Comparison of ENCODE assay signal across 20 cellular contexts in the genomic region with DNA sequence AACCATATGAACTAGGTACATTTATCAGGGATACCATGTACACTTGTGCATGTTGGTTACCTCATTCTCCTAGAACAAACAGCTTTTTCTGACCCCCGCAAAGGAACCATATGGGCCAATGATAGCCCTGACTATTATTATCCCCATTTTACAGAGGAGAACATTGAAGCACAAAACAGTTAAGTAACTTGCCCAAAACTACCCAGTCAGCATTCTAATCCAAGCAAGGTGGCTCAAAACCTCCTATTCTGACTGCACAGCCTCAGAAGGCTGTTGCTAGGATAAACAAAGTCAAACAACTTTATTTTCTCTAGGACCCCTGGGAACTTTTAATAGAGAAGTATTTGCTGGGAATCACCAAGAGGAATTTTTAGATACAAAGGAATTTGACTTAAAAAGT. TPM values are rescaled to one million over a fixed set of nuclear protein-coding genes. Genes with fewer than 3 reads are reported as not detected.
DNase-seq lines count a peak whose midpoint lies in the region; ATAC-seq, FAIRE-seq and TF ChIP-seq lines count a peak whose summit lies in the region.
"Had no signal": no experiment of that assay in that cellular context is flagged by ENCODE, and none has a peak within 500 bp of the region (broad histone marks: within the 10 kb centered on the region; RNA-seq: fewer than 3 reads in every experiment).

No MANE protein-coding gene starts in this region.

- no peak overlapping the region for H3K4me3 Mint-ChIP-seq in chondrocyte (ENCODE audit: unreplicated experiment)
- no peak overlapping the region for H3K4me3 Mint-ChIP-seq in stimulated activated effector memory CD8-positive, alpha-beta T cell treated with anti-CD3 and anti-CD28 coated beads, Interleukin-12 subunit alpha, Interleukin-12 subunit beta, amount 100 ng/mL, for 72 hours
- H3K4me3 Mint-ChIP-seq: CD14-positive monocyte; CD4-positive, alpha-beta memory T cell; GM23338; HFFc6 had no signal

- H3K4me3 ChIP-seq in HepG2 (replicated peaks in 1 of 3; ENCODE audit: insufficient read depth in 1 of 3, low read depth in 2 of 3, low read length in 3 of 3) (no peak overlapping the region), right lobe of liver (no peak overlapping the region), fibroblast of pulmonary artery (replicated peaks; ENCODE audit: low read depth, low read length) (no peak overlapping the region)
- H3K4me3 ChIP-seq: BLaER1, GM23338 had no signal

- intact Hi-C loops in HepG2 (cut with micrococcal nuclease; ENCODE audit: unreplicated experiment) (no loop called here), right lobe of liver (cut with DNase I) (no loop called here)

- H3K9me3 ChIP-seq in HepG2 (ENCODE audit: low read length) (no peaks in the 10 kb centered on the region), right lobe of liver (no peaks in the 10 kb centered on the region)
- H3K9me3 ChIP-seq: BLaER1 had no signal

- ATAC-seq in HepG2 (no peak), right lobe of liver (no peak), HG03520 (IDR thresholded peaks at IDR 0.05; ENCODE audit: unreplicated experiment) (no peak)
- no peak for ATAC-seq in stimulated activated effector memory CD8-positive, alpha-beta T cell treated with anti-CD3 and anti-CD28 coated beads, Interleukin-12 subunit alpha, Interleukin-12 subunit beta, amount 100 ng/mL, for 72 hours
- ATAC-seq: GM23338, HCT116 had no signal

- peaks cover 8% of the 10 kb centered on the region for H3K4me1 Mint-ChIP-seq in chondrocyte (ENCODE audit: low read depth)
- no peaks in the 10 kb centered on the region for H3K4me1 Mint-ChIP-seq in stimulated activated effector memory CD8-positive, alpha-beta T cell treated with anti-CD3 and anti-CD28 coated beads, Interleukin-12 subunit alpha, Interleukin-12 subunit beta, amount 100 ng/mL, for 72 hours
- H3K4me1 Mint-ChIP-seq: CD14-positive monocyte had no signal

- H4K20me1 ChIP-seq in HepG2 (ENCODE audit: insufficient read depth, low read length) = no peaks in the 10 kb centered on the region
- H4K20me1 ChIP-seq: BLaER1 had no signal

- BruUV-seq in HepG2 (replicated peaks; lab: Mats Ljungman, UMichigan) = no TSS peak

- peak overlapping the region; percentile 1 for H3K27ac Mint-ChIP-seq in chondrocyte (ENCODE audit: unreplicated experiment)
- H3K27ac Mint-ChIP-seq in stimulated activated effector memory CD8-positive, alpha-beta T cell treated with anti-CD3 and anti-CD28 coated beads, Interleukin-12 subunit alpha, Interleukin-12 subunit beta, amount 100 ng/mL, for 72 hours = peak overlapping the region; percentile 38
- H3K27ac Mint-ChIP-seq: CD14-positive monocyte, GM23338 had no signal

- TF ChIP-seq POLR2A in HepG2 (IDR thresholded peaks at IDR 0.05; ENCODE audit: insufficient read depth in 1 of 2, low read depth in 2 of 2, low read length in 2 of 2) (no peak), right lobe of liver (IDR thresholded peaks at IDR 0.05) (no peak)

- H3K4me1 ChIP-seq in HepG2 (ENCODE audit: insufficient read depth, low read length) (no peaks in the 10 kb centered on the region), right lobe of liver (no peaks in the 10 kb centered on the region)
- H3K4me1 ChIP-seq: BLaER1 had no signal

- no peak overlapping the region for H3K4me2 ChIP-seq in HepG2 (ENCODE audit: low read depth, low read length)
- H3K4me2 ChIP-seq: BLaER1, GM23338 had no signal

- no peak overlapping the region for H3K9ac ChIP-seq in HepG2 (ENCODE audit: insufficient read depth, low read depth, low read length)
- H3K9ac ChIP-seq: BLaER1 had no signal

- in situ Hi-C loops in HepG2 (cut with HindIII; ENCODE audit: extremely low pct_ligation_motif_present, low pct_unique_long_range_greater_than_20kb) = no loop called here

- no peaks in the 10 kb centered on the region for H3K27me3 Mint-ChIP-seq in chondrocyte (ENCODE audit: low read depth)
- H3K27me3 Mint-ChIP-seq: CD4-positive, alpha-beta memory T cell had no signal

- TF ChIP-seq CTCF in HepG2 (CRISPR knock-in tag; IDR thresholded peaks at IDR 0.05) (no peak), right lobe of liver (IDR thresholded peaks at IDR 0.05) (no peak), chondrocyte (IDR thresholded peaks at IDR 0.05) (no peak), fibroblast of pulmonary artery (IDR thresholded peaks at IDR 0.05; ENCODE audit: low read length, missing control alignments) (no peak)

- POLR2A ChIA-PET in HepG2 (lab: Yijun Ruan, JAX) = no interaction called here

- DNase-seq in HepG2 (ENCODE audit: low spot score) = no peak
- DNase-seq in right lobe of liver = no peak
- DNase-seq in chondrocyte (ENCODE audit: low spot score) = no peak
- DNase-seq in fibroblast of pulmonary artery (ENCODE audit: low read depth) = peak; percentile 10
- DNase-seq in stimulated activated effector memory CD8-positive, alpha-beta T cell treated with anti-CD3 and anti-CD28 coated beads, Interleukin-12 subunit alpha, Interleukin-12 subunit beta, amount 100 ng/mL, for 72 hours (ENCODE audit: low spot score in 2 of 2) = no peak
- DNase-seq in NCI-H82 (lab: John Stamatoyannopoulos, UW) = no peak
- DNase-seq in activated CD8-positive, alpha-beta memory T cell treated with anti-CD3 and anti-CD28 coated beads for 24 hours = no peak
- DNase-seq: CD4-positive, alpha-beta memory T cell; DMS153; DMS79; GF-D8; H7 had no signal

- H3K27ac ChIP-seq in HepG2 (ENCODE audit: extremely low read length, insufficient read depth, low read length) = no peak overlapping the region
- no peak overlapping the region for H3K27ac ChIP-seq in right lobe of liver
- H3K27ac ChIP-seq: 22Rv1, BLaER1 had no signal

- no peaks in the 10 kb centered on the region for H3K79me2 ChIP-seq in HepG2 (ENCODE audit: insufficient read depth, low read length)

- no peak for FAIRE-seq in HepG2 (lab: Jason Lieb, UNC)
- FAIRE-seq: HTR-8/SVneo had no signal

- H3K36me3 ChIP-seq in HepG2 (replicated peaks in 1 of 2; ENCODE audit: control insufficient read depth in 1 of 2, insufficient read depth in 2 of 2, low read length in 2 of 2) = no peaks in the 10 kb centered on the region
- no peaks in the 10 kb centered on the region for H3K36me3 ChIP-seq in right lobe of liver

- H3K9me3 Mint-ChIP-seq in chondrocyte (ENCODE audit: low read depth) = peaks cover 3% of the 10 kb centered on the region
- no peaks in the 10 kb centered on the region for H3K9me3 Mint-ChIP-seq in stimulated activated effector memory CD8-positive, alpha-beta T cell treated with anti-CD3 and anti-CD28 coated beads, Interleukin-12 subunit alpha, Interleukin-12 subunit beta, amount 100 ng/mL, for 72 hours
- H3K9me3 Mint-ChIP-seq: CD14-positive monocyte, GM23338, HFFc6 had no signal

- TF ChIP-seq EP300 in HepG2 (IDR thresholded peaks at IDR 0.05; ENCODE audit: low read depth in 2 of 2, low read length in 2 of 2) (no peak), HepG2 (CRISPR knock-in tag; IDR thresholded peaks at IDR 0.05; ENCODE audit: borderline replicate concordance) (no peak)

- 95% methylated on average over 1 of the region's 1 CpG for whole genome bisulfite sequencing in HepG2 (ENCODE audit: low lambda C conversion rate)
- 100% methylated on average over 1 of the region's 1 CpG for WGBS in right lobe of liver (ENCODE audit: insufficient coverage, low coverage, low lambda C conversion rate, missing lambda C conversion rate)

- H3K36me3 Mint-ChIP-seq in chondrocyte (ENCODE audit: low read depth) = peaks cover 7% of the 10 kb centered on the region
- H3K36me3 Mint-ChIP-seq in stimulated activated effector memory CD8-positive, alpha-beta T cell treated with anti-CD3 and anti-CD28 coated beads, Interleukin-12 subunit alpha, Interleukin-12 subunit beta, amount 100 ng/mL, for 72 hours = peaks cover 5% of the 10 kb centered on the region

- CTCF ChIA-PET in HepG2 (lab: Yijun Ruan, JAX; ENCODE audit: low intra/inter-chr PET ratio, low total read pairs) = no interaction called here

- no peak overlapping the region for H2AFZ ChIP-seq in HepG2 (ENCODE audit: low read length)
- H2AFZ ChIP-seq: GM23338 had no signal

- H3K27me3 ChIP-seq in HepG2 (ENCODE audit: control insufficient read depth in 1 of 2, insufficient read depth in 2 of 2, low read length in 2 of 2) (no peaks in the 10 kb centered on the region), right lobe of liver (no peaks in the 10 kb centered on the region)
- H3K27me3 ChIP-seq: BLaER1 had no signal

- TF ChIP-seq RAD21 in HepG2 (CRISPR knock-in tag; IDR thresholded peaks at IDR 0.05) = no peak

TF ChIP-seq in HepG2, 621 proteins besides CTCF, POLR2A, EP300 and RAD21 (continues in another document):
- no peak for TF ChIP-seq ZNF740 (CRISPR knock-in tag; IDR thresholded peaks at IDR 0.05)
- TF ChIP-seq CHD2 (IDR thresholded peaks at IDR 0.05; ENCODE audit: low read depth, low read length) = no peak
- TF ChIP-seq MAFK (conservative IDR thresholded peaks at IDR 0.05 in 1 of 2, IDR thresholded peaks at IDR 0.05 in 1 of 2; ENCODE audit: low read length in 2 of 2) = peak; percentile 51 to 75; a peak in 3 of 4 replicates

RNA-seq across cellular contexts. Expression of gene CFAP44, which starts 36.7 kb away (rescaled TPM):
- 0.90 and 4.7 TPM in 2 replicates for total RNA-seq in HepG2 (2016; rRNA removed; fragmentation: Illumina TruSeq; extraction: Trizol)
- total RNA-seq in HepG2 (2016; cell fraction: cytosol; rRNA removed; fragmentation: Illumina TruSeq; extraction: Trizol; ENCODE audit: low read depth) = 5.5 and 9.5 TPM in 2 replicates
- 1.8 and 5.3 TPM in 2 replicates for total RNA-seq in HepG2 (2016; cell fraction: insoluble cytoplasmic fraction; rRNA removed; fragmentation: Illumina TruSeq; extraction: Trizol)
- total RNA-seq in HepG2 (2016; cell fraction: membrane; rRNA removed; fragmentation: Illumina TruSeq; extraction: Trizol) = 1.2 and 2.6 TPM in 2 replicates
- 11.4 and 12.9 TPM in 2 replicates for total RNA-seq in HepG2 (2016; cell fraction: nucleus; rRNA removed; fragmentation: Illumina TruSeq; extraction: Trizol)
- 1.7 and 2.1 TPM in 2 replicates for polyA plus RNA-seq in HepG2 (2011; rRNA removed)
- 0.17 and 0.22 TPM in 2 replicates for polyA plus RNA-seq in HepG2 (2011; cell fraction: cytosol; rRNA removed)
- 8.3 and 9.3 TPM in 2 replicates for polyA plus RNA-seq in HepG2 (2011; cell fraction: nucleus; rRNA removed)
- polyA plus RNA-seq in HepG2 (2012) = 1.9 and 3.5 TPM in 2 replicates
- 0.07 and 0.16 TPM in 2 replicates for polyA plus RNA-seq in HepG2 (2016; cell fraction: cytosol; fragmentation: Illumina TruSeq; extraction: Trizol; ENCODE audit: low read depth)
- polyA plus RNA-seq in HepG2 (2016; cell fraction: insoluble cytoplasmic fraction; fragmentation: Illumina TruSeq; extraction: Trizol; ENCODE audit: low read depth) = 1.3 and 1.7 TPM in 2 replicates
- 0.23 and 0.32 TPM in 2 replicates for polyA plus RNA-seq in HepG2 (2016; cell fraction: membrane; fragmentation: Illumina TruSeq; extraction: Trizol; ENCODE audit: low read depth)
- 18.0 and 21.1 TPM in 2 replicates for polyA plus RNA-seq in HepG2 (2016; cell fraction: nucleus; fragmentation: Illumina TruSeq; extraction: Trizol; ENCODE audit: insufficient read depth, low read depth)
- polyA minus RNA-seq in HepG2 (2011; rRNA and poly(A)+ RNA removed; ENCODE audit: low replicate concordance) = 2.9 and 5.7 TPM in 2 replicates
- 0.49 and 0.53 TPM in 2 replicates for polyA minus RNA-seq in HepG2 (2011; cell fraction: cytosol; rRNA and poly(A)+ RNA removed)
- 15.9 and 20.9 TPM in 2 replicates for polyA minus RNA-seq in HepG2 (2011; cell fraction: nucleus; rRNA and poly(A)+ RNA removed)
- total RNA-seq in right lobe of liver = 1 to 10 TPM in 5 of 6 experiments, under 1 TPM in 1; 0.86 to 4.7 (median 2.6) TPM
- 3.5 to 12.0 TPM (median 5.7 TPM) in 3 replicates for total RNA-seq in chondrocyte
